ENCODE assay signal across 8 cellular contexts in genomic region chr11:128582496-128583366, GRCh38. TPM values are rescaled to one million over a fixed set of nuclear protein-coding genes. Genes with fewer than 3 reads are reported as not detected.
DNase-seq lines count a peak whose midpoint lies in the region; ATAC-seq and TF ChIP-seq lines count a peak whose summit lies in the region.
"Had no signal": no experiment of that assay in that cellular context is flagged by ENCODE, and none has a peak within 500 bp of the region (broad histone marks: within the 10 kb centered on the region; RNA-seq: fewer than 3 reads in every experiment).

No MANE protein-coding gene starts in this region.

- no peak for TF ChIP-seq CTCF in H9 (conservative IDR thresholded peaks at IDR 0.05)
- no peak for TF ChIP-seq CTCF in retinal pigment epithelial cell (conservative IDR thresholded peaks at IDR 0.05; ENCODE audit: low read depth, low read length)

- H3K27me3 Mint-ChIP-seq in H9 (ENCODE audit: low read depth): no peaks in the 10 kb centered on the region

- H3K27ac ChIP-seq in H9 (ENCODE audit: insufficient read length, low read depth, low read length): peak overlapping the region; percentile 18
- H3K27ac ChIP-seq: lower lobe of right lung had no signal

- H3K9me3 Mint-ChIP-seq in H9: no peaks in the 10 kb centered on the region

- no CpG with 5 or more reads among the region's 8 CpGs for whole genome bisulfite sequencing in H9 (ENCODE audit: extremely low coverage, insufficient read length, low lambda C conversion rate)

- H4K91ac ChIP-seq in H9 (ENCODE audit: insufficient read length, low read depth, low read length): no peak overlapping the region

- no peak overlapping the region for H2AFZ ChIP-seq in H9 (ENCODE audit: low read length)

- no peak overlapping the region for H3K56ac ChIP-seq in H9 (ENCODE audit: insufficient read length, low read depth, low read length)

- no peak overlapping the region for H3K23ac ChIP-seq in H9 (ENCODE audit: insufficient read length, low read depth, low read length)

- no peaks in the 10 kb centered on the region for H3K79me1 ChIP-seq in H9 (ENCODE audit: insufficient read depth, low read depth, low read length, poor library complexity, severe bottlenecking)

- no peak overlapping the region for H4K8ac ChIP-seq in H9 (replicated peaks; ENCODE audit: insufficient read length, low read depth, low read length)

- no peak overlapping the region for H4K5ac ChIP-seq in H9 (ENCODE audit: insufficient read length, low read depth, low read length)

- no peaks in the 10 kb centered on the region; a peak in 2 of 7 replicates for H3K36me3 Mint-ChIP-seq in H9 (ENCODE audit: insufficient read depth in 1 of 3, low read depth in 3 of 3)

- H3K4me1 Mint-ChIP-seq in H9: peaks cover 81 to 88% of the 10 kb centered on the region in 2 experiments

- H2AK5ac ChIP-seq in H9 (ENCODE audit: insufficient read length, low read length): no peak overlapping the region

- H3K79me2 ChIP-seq in H9 (ENCODE audit: insufficient read depth, low read length): peaks cover 8% of the 10 kb centered on the region; the same call in 1 of the 2 replicates

- H2BK5ac ChIP-seq in H9 (ENCODE audit: insufficient read length, low read length): no peak overlapping the region

- H4K20me1 ChIP-seq in H9 (ENCODE audit: control insufficient read depth, insufficient read depth, insufficient read length): no peaks in the 10 kb centered on the region

- H3K9me3 ChIP-seq in H9 (ENCODE audit: control insufficient read depth, low read depth, low read length): no peaks in the 10 kb centered on the region
- H3K9me3 ChIP-seq: lower lobe of right lung had no signal

- no peak overlapping the region for H3K4me3 ChIP-seq in retinal pigment epithelial cell (ENCODE audit: low read length)
- H3K4me3 ChIP-seq: lower lobe of right lung had no signal

- H2BK15ac ChIP-seq in H9 (ENCODE audit: low read depth, low read length): no peak overlapping the region

- peak overlapping the region; percentile 56 for H3K4me2 ChIP-seq in H9 (ENCODE audit: insufficient read depth, insufficient read length, low read length)

- H3K4me1 ChIP-seq in H9 (ENCODE audit: insufficient read depth, low read length): peaks cover 21% of the 10 kb centered on the region; the same call in 1 of the 2 replicates

- H3K23me2 ChIP-seq in H9 (ENCODE audit: insufficient read length, low read depth, low read length, poor library complexity, severe bottlenecking): peaks cover 9% of the 10 kb centered on the region

- H3K18ac ChIP-seq in H9 (ENCODE audit: insufficient read length, low read depth, low read length): no peak overlapping the region

- ATAC-seq in HG03025 (IDR thresholded peaks at IDR 0.05; ENCODE audit: low FRiP score, unreplicated experiment): no peak

- peak overlapping the region; percentile 17 for H3K9ac ChIP-seq in H9 (ENCODE audit: extremely low read depth, insufficient read length, low read length)

- H3K4ac ChIP-seq in H9 (ENCODE audit: low read depth, low read length): no peak overlapping the region

- peak overlapping the region; percentile 35 to 96 (median 89) for H3K27ac Mint-ChIP-seq in H9

- in situ Hi-C loops in ACHN (cut with HindIII; ENCODE audit: low pct_ligation_motif_present, low pct_unique_long_range_greater_than_20kb, low sequenced_read_pairs): no loop called here

- peak; percentile 86 for DNase-seq in H9
- peak; percentile 82 for DNase-seq in fibroblast of the conjunctiva (ENCODE audit: low read depth)
- DNase-seq in retinal pigment epithelial cell (ENCODE audit: low read depth): peak; percentile 97
- no peak for DNase-seq in NCI-H1048 (lab: John Stamatoyannopoulos, UW)
- no peak for DNase-seq in ACHN
- DNase-seq: lower lobe of right lung had no signal

- no peaks in the 10 kb centered on the region for H3K27me3 ChIP-seq in H9 (ENCODE audit: insufficient read depth, low read length)

- H3K4me3 Mint-ChIP-seq in H9: peak overlapping the region; percentile 62 to 81

- no peak overlapping the region for H2BK20ac ChIP-seq in H9 (ENCODE audit: low read depth, low read length, poor library complexity, severe bottlenecking)

- no peak overlapping the region for H3K14ac ChIP-seq in H9 (ENCODE audit: insufficient read depth, low read length)

- no peak overlapping the region for H3T11ph ChIP-seq in H9 (ENCODE audit: low read length)

- H2BK12ac ChIP-seq in H9 (ENCODE audit: insufficient read length, low read depth, low read length): no peak overlapping the region

- no peak overlapping the region for H2BK120ac ChIP-seq in H9 (ENCODE audit: low read depth, low read length, poor library complexity, severe bottlenecking)

TF ChIP-seq in PFSK-1, 5 proteins besides CTCF, POLR2A, EP300 and RAD21:
- peak; percentile 23 for TF ChIP-seq FOXP2 (optimal IDR thresholded peaks at IDR 0.05; ENCODE audit: borderline replicate concordance, extremely low read depth, extremely low read length, insufficient read depth)
- TF ChIP-seq POLR2AphosphoS5 (IDR thresholded peaks at IDR 0.05; ENCODE audit: low read depth, low read length): no peak
- no peak for TF ChIP-seq TAF1 (IDR thresholded peaks at IDR 0.05; ENCODE audit: borderline replicate concordance, insufficient read depth, low read length)
- TF ChIP-seq REST (IDR thresholded peaks at IDR 0.05; ENCODE audit: insufficient read depth in 1 of 2, low read depth in 2 of 2, low read length in 2 of 2): peak in 1 of 2 experiments; percentile 20; a peak in 1 of 4 replicates
- TF ChIP-seq SIN3A (IDR thresholded peaks at IDR 0.05; ENCODE audit: borderline replicate concordance, insufficient read depth, low read length): peak; percentile 40; the same call in 1 of the 2 replicates

RNA-seq across cellular contexts. Expression of gene ETS1, which starts 4.6 kb away (rescaled TPM):
- 29.0 and 29.9 TPM in 2 replicates for total RNA-seq in H9 (2021)
- polyA plus RNA-seq in PFSK-1 (2012; ENCODE audit: insufficient read length, low read depth): 268 TPM

Comparison
In these comparisons a context has a peak if more than half of its experiments do, and no peak if none do; other contexts are left out.
1. DNase-seq: peak in H9 (single experiment), fibroblast of the conjunctiva (single experiment) and retinal pigment epithelial cell (single experiment); none in NCI-H1048 (single experiment) and ACHN (single experiment).